9 cellular contexts compared by ENCODE assay signal in the genomic region with DNA sequence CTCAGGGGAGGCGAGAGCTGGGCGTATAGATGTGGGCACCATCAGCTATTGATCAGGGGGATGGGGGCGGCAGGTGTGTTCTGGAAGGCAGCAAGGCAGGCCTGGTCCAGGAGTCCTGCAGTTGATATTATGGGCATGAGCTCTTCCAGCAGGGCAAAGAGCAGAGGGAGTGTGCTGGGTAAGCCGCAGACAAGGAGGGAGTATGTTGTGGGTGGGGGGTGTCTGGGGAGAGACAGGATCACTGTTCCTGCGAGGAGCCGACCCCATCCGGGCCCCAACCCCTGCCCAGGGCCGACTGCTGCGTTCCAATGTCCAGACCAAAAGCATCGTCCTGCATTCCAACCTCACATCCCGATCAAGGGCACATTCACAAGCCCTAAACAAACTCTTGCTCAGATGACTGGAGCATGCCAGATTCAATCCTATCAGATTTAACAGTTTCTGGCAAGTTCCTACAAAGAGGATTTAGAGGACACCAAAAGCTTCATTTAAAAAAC. TPM values are rescaled to one million over a fixed set of nuclear protein-coding genes. Genes with fewer than 3 reads are reported as not detected.
A peak's percentile ranks its signal among the peaks of the same experiment; 100 is the strongest.
DNase-seq lines count a peak whose midpoint lies in the region; ATAC-seq and TF ChIP-seq lines count a peak whose summit lies in the region.
"Had no signal": no experiment of that assay in that cellular context is flagged by ENCODE, and none has a peak within 500 bp of the region (broad histone marks: within the 10 kb centered on the region; RNA-seq: fewer than 3 reads in every experiment).

No MANE protein-coding gene starts in this region.

- H2AFZ ChIP-seq in smooth muscle cell (ENCODE audit: low read depth) = no peak overlapping the region

- no peaks in the 10 kb centered on the region for H3K9me3 ChIP-seq in smooth muscle cell (replicated peaks; ENCODE audit: low read depth)

- intact Hi-C loops in left ventricle myocardium superior (cut with micrococcal nuclease) = no loop called here

- H3K79me2 ChIP-seq in smooth muscle cell (ENCODE audit: low read depth) = peaks cover 63% of the 10 kb centered on the region

- peaks cover 18% of the 10 kb centered on the region for H3F3A ChIP-seq in smooth muscle cell (ENCODE audit: low read depth)

- H3K4me1 ChIP-seq in smooth muscle cell (ENCODE audit: low read depth) = peaks cover 41% of the 10 kb centered on the region

- no peak overlapping the region for H3K9ac ChIP-seq in smooth muscle cell (ENCODE audit: low read depth)

- DNase-seq in RWPE1 (ENCODE audit: low spot score) (no peak), left ventricle myocardium superior (peak; percentile 29), smooth muscle cell (lab: John Stamatoyannopoulos, UW; ENCODE audit: unreplicated experiment) (no peak), GM19238 (ENCODE audit: insufficient read length, low spot score) (no peak), OCI-M2 (lab: John Stamatoyannopoulos, UW; ENCODE audit: unreplicated experiment) (no peak)
- DNase-seq: activated CD8-positive, alpha-beta memory T cell treated with anti-CD3 and anti-CD28 coated beads, Interleukin-2, amount 50 U/mL, for 48 hours; GDM1; NCI-H2081 had no signal

- CTCF ChIA-PET in RWPE1 (lab: Yijun Ruan, JAX) = interaction anchor here (0.9 kb wide), 1 partner anchor 155 kb away, joined by 3 read pairs; no protein-coding TSS in a partner anchor

- H3K4me3 ChIP-seq in smooth muscle cell = no peak overlapping the region

- POLR2A ChIA-PET in RWPE1 (lab: Yijun Ruan, JAX; ENCODE audit: low non-redundant PET) = no interaction called here

- TF ChIP-seq CTCF in RWPE1 (conservative IDR thresholded peaks at IDR 0.05; ENCODE audit: low read depth) (no peak), smooth muscle cell (IDR thresholded peaks at IDR 0.05; ENCODE audit: borderline replicate concordance, insufficient read depth, poor library complexity, severe bottlenecking) (no peak)

- no peaks in the 10 kb centered on the region for H3K36me3 ChIP-seq in smooth muscle cell (ENCODE audit: low read depth)

- no peaks in the 10 kb centered on the region for H3K27me3 ChIP-seq in smooth muscle cell (ENCODE audit: low read depth)

- H3K27ac ChIP-seq in RWPE1 (peak overlapping the region; percentile 88), smooth muscle cell (ENCODE audit: low read depth) (peak overlapping the region; percentile 75)

- H4K20me1 ChIP-seq in smooth muscle cell (ENCODE audit: low read depth) = peaks cover 95% of the 10 kb centered on the region

- WGBS in smooth muscle cell (ENCODE audit: low lambda C conversion rate) = 43% methylated on average over 8 of the region's 11 CpGs

- peak overlapping the region; percentile 85 for H3K4me2 ChIP-seq in smooth muscle cell

- ATAC-seq in left ventricle myocardium superior (peak; percentile 0), GM18517 (IDR thresholded peaks at IDR 0.05; ENCODE audit: unreplicated experiment) (no peak)

RNA-seq across cellular contexts. Expression of a gene that starts 9.2 kb away (rescaled TPM):
- total RNA-seq in left ventricle myocardium superior = 364 TPM
- 131 and 134 TPM in 2 replicates for total RNA-seq in smooth muscle cell
- 157 and 158 TPM in 2 replicates for polyA plus RNA-seq in smooth muscle cell

RNA-seq across cellular contexts. Expression of a gene that starts 24.9 kb away (rescaled TPM):
- 68.6 TPM for total RNA-seq in left ventricle myocardium superior
- total RNA-seq in smooth muscle cell = 32.0 and 32.7 TPM in 2 replicates
- polyA plus RNA-seq in smooth muscle cell = 52.3 and 54.7 TPM in 2 replicates

RNA-seq across cellular contexts. Expression of a gene that starts 25.1 kb away (rescaled TPM):
- total RNA-seq in left ventricle myocardium superior = 21.0 TPM
- 28.2 and 32.5 TPM in 2 replicates for total RNA-seq in smooth muscle cell
- 46.2 and 47.1 TPM in 2 replicates for polyA plus RNA-seq in smooth muscle cell

RNA-seq across cellular contexts. Expression of a gene that starts 35.6 kb away (rescaled TPM):
- total RNA-seq in left ventricle myocardium superior = 78.0 TPM
- total RNA-seq in smooth muscle cell = 166 and 182 TPM in 2 replicates
- polyA plus RNA-seq in smooth muscle cell = 109 and 110 TPM in 2 replicates

RNA-seq across cellular contexts. Expression of a gene that starts 36.4 kb away (rescaled TPM):
- total RNA-seq in left ventricle myocardium superior = 21.3 TPM
- total RNA-seq in smooth muscle cell = 56.6 and 58.6 TPM in 2 replicates
- polyA plus RNA-seq in smooth muscle cell = 28.1 and 31.9 TPM in 2 replicates
